15 cellular contexts compared by ENCODE assay signal in genomic region chr10:79128923-79129305, GRCh38.
DNase-seq lines count a peak whose midpoint lies in the region; ATAC-seq, FAIRE-seq and TF ChIP-seq lines count a peak whose summit lies in the region.
"Had no signal": no experiment of that assay in that cellular context is flagged by ENCODE, and none has a peak within 500 bp of the region (broad histone marks: within the 10 kb centered on the region; RNA-seq: fewer than 3 reads in every experiment).

No MANE protein-coding gene starts in this region.

- peak overlapping the region; percentile 29 to 33; a peak in 3 of 4 replicates for H4K8ac ChIP-seq in IMR-90 (ENCODE audit: low read depth in 2 of 2, low read length in 2 of 2)

- peaks cover 94% of the 10 kb centered on the region for H3K79me2 ChIP-seq in astrocyte (ENCODE audit: insufficient read depth, low read length)

- peaks cover 65% of the 10 kb centered on the region for H3K36me3 ChIP-seq in BLaER1
- H3K36me3 ChIP-seq in IMR-90 (ENCODE audit: control insufficient read depth, insufficient read depth, low read length) = peaks cover 50% of the 10 kb centered on the region
- H3K36me3 ChIP-seq in astrocyte (ENCODE audit: insufficient read depth, low read length) = peaks cover 19% of the 10 kb centered on the region

- peaks cover 62% of the 10 kb centered on the region for H3K4me1 Mint-ChIP-seq in astrocyte (ENCODE audit: low read depth, unreplicated experiment)
- peaks cover 75% of the 10 kb centered on the region for H3K4me1 Mint-ChIP-seq in nephron
- H3K4me1 Mint-ChIP-seq: stimulated activated memory B cell treated with anti-CD40 and anti-IgM and Interleukin-4, amounts not matched to agents 10 μg/mL and 1 μg/mL and 100 μg/mL, for 72 hours had no signal

- H3K27me3 Mint-ChIP-seq in astrocyte (ENCODE audit: low read depth, unreplicated experiment) (no peaks in the 10 kb centered on the region), nephron (ENCODE audit: low read depth) (no peaks in the 10 kb centered on the region)
- H3K27me3 Mint-ChIP-seq: CD4-positive, alpha-beta memory T cell had no signal

- H3K14ac ChIP-seq in IMR-90 (replicated peaks; ENCODE audit: low read depth, low read length) = peak overlapping the region; percentile 70; the same call in 1 of the 2 replicates

- in situ Hi-C loops in IMR-90 (cut with MboI; ENCODE audit: low sequenced_read_pairs) = no loop called here

- no peaks in the 10 kb centered on the region for H3K9me3 ChIP-seq in BLaER1
- no peaks in the 10 kb centered on the region for H3K9me3 ChIP-seq in IMR-90 (ENCODE audit: control insufficient read depth, insufficient read depth, low read length)
- H3K9me3 ChIP-seq in astrocyte (ENCODE audit: insufficient read depth, low read depth, low read length) = no peaks in the 10 kb centered on the region

- peak overlapping the region; percentile 78 for H4K91ac ChIP-seq in IMR-90 (ENCODE audit: insufficient read depth, low read depth, low read length)

- no TSS peak for BruUV-seq in IMR-90 (replicated peaks; lab: Mats Ljungman, UMichigan)

- H3K27ac ChIP-seq in BLaER1 (peak overlapping the region; percentile 71), IMR-90 (ENCODE audit: insufficient read depth, low read length) (peak overlapping the region; percentile 18), astrocyte (ENCODE audit: low read depth, low read length) (peak overlapping the region; percentile 57)

- intact Hi-C loops in IMR-90 (cut with micrococcal nuclease) = loop anchor here (5.0 kb wide), 1 partner anchor 47 kb away; no protein-coding TSS in a partner anchor

- WGBS in IMR-90 (ENCODE audit: extremely low coverage in 2 of 2, insufficient read length in 1 of 2), 2 experiments = 50% methylated on average over 1 of the region's 4 CpGs; no CpG with 5 or more reads in 1 of the 2 experiments

- peaks cover 40% of the 10 kb centered on the region for H3K9me1 ChIP-seq in IMR-90 (ENCODE audit: insufficient read depth, low read length)

- no peak for TF ChIP-seq RAD21 in IMR-90 (IDR thresholded peaks at IDR 0.05; ENCODE audit: low read length)

- H3K27ac Mint-ChIP-seq in astrocyte (ENCODE audit: unreplicated experiment) (no peak overlapping the region), nephron (peak overlapping the region; percentile 69 to 90 (median 82))
- H3K27ac Mint-ChIP-seq: stimulated activated memory B cell treated with anti-CD40 and anti-IgM and Interleukin-4, amounts not matched to agents 10 μg/mL and 1 μg/mL and 100 μg/mL, for 72 hours had no signal

- peak overlapping the region; percentile 44 for H2AK9ac ChIP-seq in IMR-90 (replicated peaks; ENCODE audit: low read depth, low read length, poor library complexity)

- ATAC-seq in IMR-90 (ENCODE audit: low read depth) (no peak), GM21825 (IDR thresholded peaks at IDR 0.05; ENCODE audit: unreplicated experiment) (no peak)
- ATAC-seq: stimulated activated memory B cell treated with anti-CD40 and anti-IgM and Interleukin-4, amounts not matched to agents 10 μg/mL and 1 μg/mL and 100 μg/mL, for 72 hours had no signal

- H3K36me3 Mint-ChIP-seq in astrocyte (ENCODE audit: low read depth, unreplicated experiment) (peaks cover 10% of the 10 kb centered on the region), nephron (ENCODE audit: low read depth) (peaks cover 18% of the 10 kb centered on the region)
- H3K36me3 Mint-ChIP-seq: stimulated activated memory B cell treated with anti-CD40 and anti-IgM and Interleukin-4, amounts not matched to agents 10 μg/mL and 1 μg/mL and 100 μg/mL, for 72 hours had no signal

- no peak overlapping the region for H2AFZ ChIP-seq in IMR-90 (replicated peaks; ENCODE audit: low read length, poor library complexity)
- no peak overlapping the region for H2AFZ ChIP-seq in astrocyte (ENCODE audit: low read depth, low read length)

- H3K23ac ChIP-seq in IMR-90 (ENCODE audit: low read depth, low read length) = peak overlapping the region; percentile 88

- dilution Hi-C loops in IMR-90 (cut with HindIII; ENCODE audit: low sequenced_read_pairs, unreplicated experiment) = no loop called here

- H2BK120ac ChIP-seq in IMR-90 (ENCODE audit: low read depth, low read length) = peak overlapping the region; percentile 57

- no peak overlapping the region for H4K5ac ChIP-seq in IMR-90 (ENCODE audit: low read depth, low read length)

- H3K56ac ChIP-seq in IMR-90 (ENCODE audit: extremely low read depth, insufficient read depth, low read length) = no peak overlapping the region

- H3K4me2 ChIP-seq in BLaER1 = peak overlapping the region; percentile 88
- no peak overlapping the region for H3K4me2 ChIP-seq in IMR-90 (ENCODE audit: low read depth, low read length)
- peak overlapping the region; percentile 65 for H3K4me2 ChIP-seq in astrocyte (ENCODE audit: low read length)

- no peak for TF ChIP-seq POLR2A in IMR-90 (IDR thresholded peaks at IDR 0.05; ENCODE audit: low read depth, low read length)

- H3K9ac ChIP-seq in BLaER1 (peak overlapping the region; percentile 62; the same call in 1 of the 2 replicates), IMR-90 (ENCODE audit: low read depth, low read length) (no peak overlapping the region), astrocyte (ENCODE audit: low read length) (peak overlapping the region; percentile 1)

- peak overlapping the region; percentile 80 for H3K4ac ChIP-seq in IMR-90 (ENCODE audit: low read depth, low read length)

- no peak overlapping the region for H3K4me3 ChIP-seq in BLaER1
- no peak overlapping the region for H3K4me3 ChIP-seq in IMR-90 (ENCODE audit: insufficient read depth, low read depth, low read length)
- no peak overlapping the region for H3K4me3 ChIP-seq in astrocyte (ENCODE audit: insufficient read depth, low read depth, low read length)

- H3K18ac ChIP-seq in IMR-90 (ENCODE audit: low read depth, low read length) = no peak overlapping the region; the same call in 1 of the 2 replicates

- TF ChIP-seq CTCF in IMR-90 (conservative IDR thresholded peaks at IDR 0.05; ENCODE audit: low read depth, low read length) = no peak
- no peak for TF ChIP-seq CTCF in astrocyte (IDR thresholded peaks at IDR 0.05; ENCODE audit: insufficient read depth, low read depth, low read length)
- no peak for TF ChIP-seq CTCF in nephron (IDR thresholded peaks at IDR 0.05; ENCODE audit: unreplicated experiment in 3 of 3)

- H3K4me1 ChIP-seq in BLaER1 = peaks cover 98% of the 10 kb centered on the region
- peaks cover 59% of the 10 kb centered on the region for H3K4me1 ChIP-seq in IMR-90 (ENCODE audit: control insufficient read depth, insufficient read depth, low read length)
- peaks cover 64% of the 10 kb centered on the region for H3K4me1 ChIP-seq in astrocyte (ENCODE audit: insufficient read depth, low read length)

- POLR2A ChIA-PET in IMR-90 (lab: Charles Lee; ENCODE audit: unreplicated experiment) = no interaction called here

- H3K4me3 Mint-ChIP-seq in astrocyte (ENCODE audit: unreplicated experiment) (no peak overlapping the region), nephron (no peak overlapping the region)
- H3K4me3 Mint-ChIP-seq: CD4-positive, alpha-beta memory T cell; stimulated activated memory B cell treated with anti-CD40 and anti-IgM and Interleukin-4, amounts not matched to agents 10 μg/mL and 1 μg/mL and 100 μg/mL, for 72 hours had no signal

- peak overlapping the region; percentile 89 for H2BK20ac ChIP-seq in IMR-90 (ENCODE audit: low read depth, low read length)

- peak overlapping the region; percentile 56; the same call in 1 of the 3 replicates for H2BK15ac ChIP-seq in IMR-90 (ENCODE audit: low read depth, low read length)

- H2AK5ac ChIP-seq in IMR-90 (ENCODE audit: low read depth, low read length) = peak overlapping the region; percentile 79; the same call in 1 of the 2 replicates

- no peak for FAIRE-seq in astrocyte (lab: Jason Lieb, UNC)
- FAIRE-seq: islet of Langerhans had no signal

- H3K79me1 ChIP-seq in IMR-90 (ENCODE audit: low read depth in 1 of 2, low read length in 2 of 2) = peaks cover 54 to 98% of the 10 kb centered on the region in 2 experiments

- no peak for DNase-seq in IMR-90
- no peak for DNase-seq in astrocyte (ENCODE audit: low read depth)
- no peak for DNase-seq in AG08395 (ENCODE audit: low spot score)
- DNase-seq in NCI-H146 (lab: John Stamatoyannopoulos, UW) = no peak
- DNase-seq in NCI-H345 (lab: John Stamatoyannopoulos, UW) = no peak
- DNase-seq: activated CD4-positive, alpha-beta T cell treated with anti-CD3 and anti-CD28 coated beads, Interleukin-2, amount 50 U/mL, for 4 hours; activated naive CD4-positive, alpha-beta T cell treated with Interleukin-2 at 50 U/mL for 16 hours; CD4-positive, alpha-beta memory T cell; NCI-H1105 treated with DMSO at 0.1 percent for 48 hours; stimulated activated CD4-positive, alpha-beta T cell treated with anti-CD3 and anti-CD28 coated beads, Interleukin-1b, Interleukin-23, amount 100 ng/mL, for 48 hours had no signal

- no peaks in the 10 kb centered on the region for H3K27me3 ChIP-seq in BLaER1
- no peaks in the 10 kb centered on the region for H3K27me3 ChIP-seq in IMR-90 (ENCODE audit: control insufficient read depth, insufficient read depth, low read length)
- no peaks in the 10 kb centered on the region for H3K27me3 ChIP-seq in astrocyte (ENCODE audit: insufficient read depth, low read length)

- H3K9me3 Mint-ChIP-seq in astrocyte (ENCODE audit: unreplicated experiment) = no peaks in the 10 kb centered on the region
- H3K9me3 Mint-ChIP-seq in nephron = no peaks in the 10 kb centered on the region
- H3K9me3 Mint-ChIP-seq: CD4-positive, alpha-beta memory T cell; stimulated activated memory B cell treated with anti-CD40 and anti-IgM and Interleukin-4, amounts not matched to agents 10 μg/mL and 1 μg/mL and 100 μg/mL, for 72 hours had no signal

- H4K20me1 ChIP-seq in BLaER1 = peaks cover 58% of the 10 kb centered on the region; the same call in 1 of the 2 replicates
- H4K20me1 ChIP-seq in IMR-90 (ENCODE audit: insufficient read depth, low read length) = peaks cover 79% of the 10 kb centered on the region
- peaks cover 93% of the 10 kb centered on the region for H4K20me1 ChIP-seq in astrocyte (ENCODE audit: insufficient read depth, low read length)

- H2BK5ac ChIP-seq in IMR-90 (ENCODE audit: low read depth, low read length, poor library complexity, severe bottlenecking) = peak overlapping the region; percentile 33

- CTCF ChIA-PET in IMR-90 (lab: Yijun Ruan, JAX) = no interaction called here

TF ChIP-seq in IMR-90, 13 proteins besides CTCF, POLR2A, EP300 and RAD21 (continues in another document):
- TF ChIP-seq FOS (IDR thresholded peaks at IDR 0.05; ENCODE audit: low read depth, low read length) (no peak), RCOR1 (IDR thresholded peaks at IDR 0.05; ENCODE audit: insufficient replicate concordance, low read length) (no peak), SMC3 (IDR thresholded peaks at IDR 0.05; ENCODE audit: low read depth, low read length) (no peak), RFX5 (IDR thresholded peaks at IDR 0.05; ENCODE audit: low read depth, low read length) (no peak), BHLHE40 (IDR thresholded peaks at IDR 0.05; ENCODE audit: low read depth, low read length) (no peak), MXI1 (IDR thresholded peaks at IDR 0.05; ENCODE audit: borderline replicate concordance, low read depth, low read length) (no peak), CHD1 (IDR thresholded peaks at IDR 0.05; ENCODE audit: low read depth, low read length) (no peak)

Comparison
In these comparisons a context has a peak if more than half of its experiments do, and no peak if none do; other contexts are left out.
1. H3K27ac ChIP-seq: peak in every context shown above with its lines; median percentile 71 in BLaER1; 57 in astrocyte; 18 in IMR-90.